In genomic region chr1:153617677-153618076, GRCh38 we compare ENCODE assay signal across 9 cellular contexts. TPM values are rescaled to one million over a fixed set of nuclear protein-coding genes. Genes with fewer than 3 reads are reported as not detected.
A peak's percentile ranks its signal among the peaks of the same experiment; 100 is the strongest.
DNase-seq lines count a peak whose midpoint lies in the region; ATAC-seq and TF ChIP-seq lines count a peak whose summit lies in the region.
"Had no signal": no experiment of that assay in that cellular context is flagged by ENCODE, and none has a peak within 500 bp of the region (broad histone marks: within the 10 kb centered on the region; RNA-seq: fewer than 3 reads in every experiment).

No MANE protein-coding gene starts in this region.

- H3K9me3 Mint-ChIP-seq in naive thymus-derived CD8-positive, alpha-beta T cell: no peaks in the 10 kb centered on the region

- no peak overlapping the region for H3K4me3 Mint-ChIP-seq in naive thymus-derived CD8-positive, alpha-beta T cell

- no peaks in the 10 kb centered on the region for H3K27me3 Mint-ChIP-seq in naive thymus-derived CD8-positive, alpha-beta T cell

- POLR2A ChIA-PET in naive thymus-derived CD8-positive, alpha-beta T cell (lab: Charles Lee): no interaction called here

- ATAC-seq in HG02973 (IDR thresholded peaks at IDR 0.05; ENCODE audit: unreplicated experiment) (peak; percentile 65), SK-N-SH treated with all-trans-retinoic acid at 6 μM for 48 hours (peak; percentile 92), HG02852 (IDR thresholded peaks at IDR 0.05; ENCODE audit: unreplicated experiment) (no peak)
- peak in 1 of 2 donors; percentile 72 for ATAC-seq in naive thymus-derived CD8-positive, alpha-beta T cell

- DNase-seq in stimulated activated CD4-positive, alpha-beta T cell treated with anti-CD3 and anti-CD28 coated beads, Interleukin-2, amount 100 ng/mL, for 48 hours: peak; percentile 63 to 75
- no peak for DNase-seq in stimulated activated CD4-positive, alpha-beta T cell treated with anti-CD3 and anti-CD28 coated beads, Interleukin-1b, Interleukin-23, amount 100 ng/mL, for 48 hours
- peak; percentile 52 for DNase-seq in cerebellar cortex (ENCODE audit: low spot score)
- DNase-seq in naive thymus-derived CD8-positive, alpha-beta T cell: peak in 6 of 10 donors; percentile 23 to 54 (median 42)
- DNase-seq in retina: no peak

- no peaks in the 10 kb centered on the region for H3K36me3 Mint-ChIP-seq in naive thymus-derived CD8-positive, alpha-beta T cell

- peak overlapping the region in 1 of 10 donors; percentile 28 for H3K27ac Mint-ChIP-seq in naive thymus-derived CD8-positive, alpha-beta T cell

- peaks cover 0 to 6% (median 0%) of the 10 kb centered on the region in 4 donors for H3K4me1 Mint-ChIP-seq in naive thymus-derived CD8-positive, alpha-beta T cell

TF ChIP-seq in SK-N-SH treated with all-trans-retinoic acid at 6 μM for 48 hours, 23 proteins besides CTCF, POLR2A, EP300 and RAD21:
- TF ChIP-seq ZNF565 (CRISPR knock-in tag; conservative IDR thresholded peaks at IDR 0.05; ENCODE audit: low read depth): no peak
- no peak for TF ChIP-seq ZC3H10 (CRISPR knock-in tag; IDR thresholded peaks at IDR 0.05)
- no peak for TF ChIP-seq RARB (CRISPR knock-in tag; IDR thresholded peaks at IDR 0.05)
- TF ChIP-seq PATZ1 (CRISPR knock-in tag; IDR thresholded peaks at IDR 0.05; ENCODE audit: borderline replicate concordance): no peak
- TF ChIP-seq ZNF8 (CRISPR knock-in tag; IDR thresholded peaks at IDR 0.05): no peak
- TF ChIP-seq ISL1 (CRISPR knock-in tag; IDR thresholded peaks at IDR 0.05): no peak
- no peak for TF ChIP-seq ZFP3 (CRISPR knock-in tag; IDR thresholded peaks at IDR 0.05)
- TF ChIP-seq OSR1 (CRISPR knock-in tag; IDR thresholded peaks at IDR 0.05): no peak
- TF ChIP-seq POU6F1 (CRISPR knock-in tag; IDR thresholded peaks at IDR 0.05; ENCODE audit: borderline replicate concordance, low read depth): no peak
- TF ChIP-seq CSRNP3 (CRISPR knock-in tag; IDR thresholded peaks at IDR 0.05): no peak

RNA-seq across cellular contexts. Expression of gene S100A14, which starts 1.6 kb away (rescaled TPM):
- not detected for total RNA-seq in naive thymus-derived CD8-positive, alpha-beta T cell
- polyA plus RNA-seq in naive thymus-derived CD8-positive, alpha-beta T cell: not detected

RNA-seq across cellular contexts. Expression of gene S100A16, which starts 4.7 kb away (rescaled TPM):
- total RNA-seq in naive thymus-derived CD8-positive, alpha-beta T cell: not detected
- polyA plus RNA-seq in naive thymus-derived CD8-positive, alpha-beta T cell: not detected

RNA-seq across cellular contexts. Expression of gene S100A13, which starts 9.6 kb away (rescaled TPM):
- total RNA-seq in naive thymus-derived CD8-positive, alpha-beta T cell: 1 to 10 TPM; 5.3 to 6.0 TPM
- polyA plus RNA-seq in naive thymus-derived CD8-positive, alpha-beta T cell: 1 to 10 TPM in 2 of 3 donors, under 1 TPM in 1; 0.94 to 1.9 (median 1.1) TPM

RNA-seq across cellular contexts. Expression of gene S100A1, which starts 10.6 kb away (rescaled TPM):
- not detected for total RNA-seq in naive thymus-derived CD8-positive, alpha-beta T cell
- not detected for polyA plus RNA-seq in naive thymus-derived CD8-positive, alpha-beta T cell
- total RNA-seq: urinary bladder had no signal

RNA-seq across cellular contexts. Expression of gene CHTOP, which starts 16.2 kb away (rescaled TPM):
- 100 to 1,000 TPM; 152 to 155 TPM for total RNA-seq in naive thymus-derived CD8-positive, alpha-beta T cell
- 10 to 100 TPM; 45.2 to 74.7 (median 48.8) TPM for polyA plus RNA-seq in naive thymus-derived CD8-positive, alpha-beta T cell

Comparison
In these comparisons a context has a peak if more than half of its experiments do, and no peak if none do; other contexts are left out.
1. DNase-seq: peak in stimulated activated CD4-positive, alpha-beta T cell treated with anti-CD3 and anti-CD28 coated beads, Interleukin-2, amount 100 ng/mL, for 48 hours (2 of 2), cerebellar cortex (single experiment) and naive thymus-derived CD8-positive, alpha-beta T cell (6 of 10); none in stimulated activated CD4-positive, alpha-beta T cell treated with anti-CD3 and anti-CD28 coated beads, Interleukin-1b, Interleukin-23, amount 100 ng/mL, for 48 hours (single experiment) and retina (single experiment).